In genomic region chr2:155368934-155369333, GRCh38 we compare ENCODE assay signal across 8 cellular contexts.
A peak's percentile ranks its signal among the peaks of the same experiment; 100 is the strongest.
DNase-seq lines count a peak whose midpoint lies in the region; ATAC-seq and TF ChIP-seq lines count a peak whose summit lies in the region.

No MANE protein-coding gene starts in this region.

- peaks cover 2% of the 10 kb centered on the region for H3K4me1 Mint-ChIP-seq in T-helper 17 cell

- TF ChIP-seq EP300 in Ishikawa (IDR thresholded peaks at IDR 0.05; ENCODE audit: borderline replicate concordance) = no peak

- peak; percentile 31; the same call in 1 of the 2 replicates for TF ChIP-seq RAD21 in Ishikawa (IDR thresholded peaks at IDR 0.05; ENCODE audit: low read depth)

- peak overlapping the region; percentile 14 for H3K27ac Mint-ChIP-seq in T-helper 17 cell

- 0 out of 3 replicates have a peak, but pooled peaks have one; percentile 6 for TF ChIP-seq CTCF in GM12872 (IDR thresholded peaks at IDR 0.05; ENCODE audit: insufficient read depth, low read depth, low read length)

- DNase-seq in T-helper 17 cell (no peak), lung microvascular endothelial cell (ENCODE audit: low read depth in 2 of 2) (peak; percentile 4 to 20)

- H3K36me3 Mint-ChIP-seq in T-helper 17 cell (ENCODE audit: low read depth) = no peaks in the 10 kb centered on the region

- ATAC-seq in T-helper 17 cell = no peak
- ATAC-seq in GM19328 (IDR thresholded peaks at IDR 0.05; ENCODE audit: unreplicated experiment) = no peak
- no peak for ATAC-seq in HG03095 (IDR thresholded peaks at IDR 0.05; ENCODE audit: unreplicated experiment)
- ATAC-seq in HG03135 (IDR thresholded peaks at IDR 0.05; ENCODE audit: unreplicated experiment) = no peak
- no peak for ATAC-seq in HG03196 (IDR thresholded peaks at IDR 0.05; ENCODE audit: unreplicated experiment)

- H3K9me3 ChIP-seq in T-helper 17 cell (ENCODE audit: control insufficient read depth, low read length, poor library complexity, severe bottlenecking) = no peaks in the 10 kb centered on the region

- no peaks in the 10 kb centered on the region for H3K27me3 Mint-ChIP-seq in T-helper 17 cell

- no peak overlapping the region for H3K4me3 Mint-ChIP-seq in T-helper 17 cell

TF ChIP-seq in Ishikawa, 13 proteins besides CTCF, POLR2A, EP300 and RAD21:
- no peak for TF ChIP-seq USF1 (IDR thresholded peaks at IDR 0.05)
- TF ChIP-seq TCF12 (IDR thresholded peaks at IDR 0.05; ENCODE audit: low read depth) = no peak
- TF ChIP-seq TEAD4 (IDR thresholded peaks at IDR 0.05) = no peak
- TF ChIP-seq TAF1 (IDR thresholded peaks at IDR 0.05; ENCODE audit: low read depth) = no peak
- no peak for TF ChIP-seq CREB1 (IDR thresholded peaks at IDR 0.05; ENCODE audit: low read depth)
- no peak for TF ChIP-seq NFIC (IDR thresholded peaks at IDR 0.05)
- no peak for TF ChIP-seq YY1 (IDR thresholded peaks at IDR 0.05; ENCODE audit: low read depth)
TF ChIP-seq in Ishikawa: peak in this region for 0.

Comparison
In these comparisons a context has a peak if more than half of its experiments do, and no peak if none do; other contexts are left out.
1. DNase-seq: peak in lung microvascular endothelial cell (2 of 2); none in T-helper 17 cell (0 of 3).